In the genomic region with DNA sequence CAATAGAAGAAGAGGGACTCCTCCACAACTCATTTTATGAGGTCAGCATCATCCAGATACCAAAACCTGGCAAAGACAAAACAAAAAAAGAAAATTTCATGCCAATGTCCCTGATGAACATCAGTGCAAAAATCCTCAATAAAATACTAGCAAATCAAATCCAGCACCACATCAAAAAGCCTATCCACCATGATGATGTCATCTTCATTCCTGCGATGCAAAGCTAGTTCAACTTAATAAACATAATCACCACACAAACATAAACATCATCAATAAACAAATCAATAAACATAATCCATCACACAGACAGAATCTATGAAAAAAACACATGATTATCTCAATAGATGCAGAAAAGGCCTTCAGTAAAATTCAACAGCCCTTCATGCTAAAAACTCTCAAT, we compare ENCODE assay signal across 7 cellular contexts.
"Had no signal": no experiment of that assay in that cellular context is flagged by ENCODE, and none has a peak within 500 bp of the region (broad histone marks: within the 10 kb centered on the region; RNA-seq: fewer than 3 reads in every experiment).

No MANE protein-coding gene starts in this region.

- H3K4me3 ChIP-seq: K562 had no signal

- FAIRE-seq: HTR-8/SVneo, K562 had no signal

- ATAC-seq: K562 had no signal

- H3K4me2 ChIP-seq: KMS-11 had no signal

- H3K27ac ChIP-seq: HL-60, KMS-11 had no signal

- H3K9ac ChIP-seq: KMS-11 had no signal

- DNase-seq: IMR-90, KBM-7, KG1 had no signal
